In genomic region chr17:16459271-16459670, GRCh38 we compare ENCODE assay signal across 17 cellular contexts. TPM values are rescaled to one million over a fixed set of nuclear protein-coding genes. Genes with fewer than 3 reads are reported as not detected.
DNase-seq lines count a peak whose midpoint lies in the region; ATAC-seq and TF ChIP-seq lines count a peak whose summit lies in the region.
"Had no signal": no experiment of that assay in that cellular context is flagged by ENCODE, and none has a peak within 500 bp of the region (broad histone marks: within the 10 kb centered on the region; RNA-seq: fewer than 3 reads in every experiment).

No MANE protein-coding gene starts in this region.

- no peaks in the 10 kb centered on the region for H3K79me2 ChIP-seq in PC-9 (ENCODE audit: low read depth)

- H4K20me1 ChIP-seq in PC-9 (ENCODE audit: insufficient read depth) = no peaks in the 10 kb centered on the region

- POLR2A ChIA-PET in PC-9 (lab: Charles Lee; ENCODE audit: unreplicated experiment) = no interaction called here

- H3F3A ChIP-seq in PC-9 (ENCODE audit: insufficient read depth, low read depth) = no peaks in the 10 kb centered on the region

- H3K9me3 ChIP-seq in PC-9 (ENCODE audit: insufficient read depth, low read depth) (no peaks in the 10 kb centered on the region), endodermal cell (ENCODE audit: control insufficient read depth, low read length) (no peaks in the 10 kb centered on the region)
- H3K9me3 ChIP-seq: HAP-1 had no signal

- H3K36me3 ChIP-seq in PC-9 (ENCODE audit: low read depth) = no peaks in the 10 kb centered on the region
- no peaks in the 10 kb centered on the region for H3K36me3 ChIP-seq in endodermal cell (ENCODE audit: control insufficient read depth, insufficient read depth, low read length)
- no peaks in the 10 kb centered on the region for H3K36me3 ChIP-seq in brain microvascular endothelial cell (replicated peaks)
- peaks cover 3% of the 10 kb centered on the region for H3K36me3 ChIP-seq in H7 (replicated peaks; ENCODE audit: control insufficient read depth, insufficient read depth, low read length)

- H3K27me3 Mint-ChIP-seq in activated naive CD4-positive, alpha-beta T cell treated with anti-CD3 and anti-CD28 coated beads for 36 hours (ENCODE audit: low read depth) = no peaks in the 10 kb centered on the region
- H3K27me3 Mint-ChIP-seq in endodermal cell (ENCODE audit: insufficient read depth) (no peaks in the 10 kb centered on the region), type B pancreatic cell (no peaks in the 10 kb centered on the region)
- H3K27me3 Mint-ChIP-seq: CD4-positive, alpha-beta memory T cell had no signal

- H3K36me3 Mint-ChIP-seq in activated naive CD4-positive, alpha-beta T cell treated with anti-CD3 and anti-CD28 coated beads, Interleukin-2, amount 50 U/mL, for 72 hours = no peaks in the 10 kb centered on the region
- H3K36me3 Mint-ChIP-seq in activated naive CD4-positive, alpha-beta T cell treated with anti-CD3 and anti-CD28 coated beads for 36 hours (ENCODE audit: low read depth) = peaks cover 18% of the 10 kb centered on the region
- H3K36me3 Mint-ChIP-seq in endodermal cell (ENCODE audit: low read depth) (peaks cover 1% of the 10 kb centered on the region), type B pancreatic cell (peaks cover 5% of the 10 kb centered on the region)

- no peak for ATAC-seq in activated naive CD4-positive, alpha-beta T cell treated with anti-CD3 and anti-CD28 coated beads, Interleukin-2, amount 50 U/mL, for 72 hours

- CTCF ChIA-PET in activated naive CD4-positive, alpha-beta T cell treated with anti-CD3 and anti-CD28 coated beads for 36 hours (lab: Charles Lee) = interaction anchor here (0.9 kb wide), 1 partner anchor 61 kb away, joined by 3 read pairs; no protein-coding TSS in a partner anchor
- CTCF ChIA-PET in PC-9 (lab: Charles Lee) = interaction anchor here (0.5 to 0.6 kb wide), 2 partner anchors 12 to 1429 kb away, joined by 3 read pairs; no protein-coding TSS in a partner anchor

- no peak overlapping the region for H3K4me3 ChIP-seq in PC-9
- H3K4me3 ChIP-seq in endodermal cell (ENCODE audit: low read length) = no peak overlapping the region
- no peak overlapping the region for H3K4me3 ChIP-seq in brain microvascular endothelial cell (ENCODE audit: low read depth, low read length)
- no peak overlapping the region for H3K4me3 ChIP-seq in H7 (ENCODE audit: insufficient read depth, low read depth, low read length)
- H3K4me3 ChIP-seq: HAP-1 had no signal

- H3K4me1 ChIP-seq in PC-9 (replicated peaks; ENCODE audit: insufficient read depth) (peaks cover 10% of the 10 kb centered on the region), endodermal cell (ENCODE audit: control insufficient read depth, insufficient read depth, low read length) (peaks cover 10% of the 10 kb centered on the region)
- H3K4me1 ChIP-seq: HAP-1 had no signal

- H3K27ac ChIP-seq in PC-9 (0 out of 2 replicates have a peak overlapping the region, but pooled peaks have one; percentile 32), endodermal cell (ENCODE audit: low read depth, low read length) (no peak overlapping the region), brain microvascular endothelial cell (no peak overlapping the region)

- H2AFZ ChIP-seq in PC-9 = no peak overlapping the region

- H3K4me2 ChIP-seq in PC-9 = peak overlapping the region; percentile 34; the same call in 1 of the 2 replicates

- peak overlapping the region; percentile 44 to 45 for H3K27ac Mint-ChIP-seq in activated naive CD4-positive, alpha-beta T cell treated with anti-CD3 and anti-CD28 coated beads, Interleukin-2, amount 50 U/mL, for 72 hours
- H3K27ac Mint-ChIP-seq in activated naive CD4-positive, alpha-beta T cell treated with anti-CD3 and anti-CD28 coated beads for 36 hours = no peak overlapping the region
- H3K27ac Mint-ChIP-seq in endodermal cell (peak overlapping the region; percentile 78), type B pancreatic cell (peak overlapping the region; percentile 56)

- H3K4me1 Mint-ChIP-seq in activated naive CD4-positive, alpha-beta T cell treated with anti-CD3 and anti-CD28 coated beads for 36 hours (ENCODE audit: low read depth) = peaks cover 4% of the 10 kb centered on the region
- peaks cover 16% of the 10 kb centered on the region for H3K4me1 Mint-ChIP-seq in endodermal cell
- no peaks in the 10 kb centered on the region for H3K4me1 Mint-ChIP-seq in type B pancreatic cell (ENCODE audit: unreplicated experiment)

- TF ChIP-seq CTCF in PC-9 (conservative IDR thresholded peaks at IDR 0.05) = no peak
- TF ChIP-seq CTCF in endodermal cell (conservative IDR thresholded peaks at IDR 0.05) = no peak
- TF ChIP-seq CTCF in type B pancreatic cell (conservative IDR thresholded peaks at IDR 0.05) = no peak
- TF ChIP-seq CTCF in brain microvascular endothelial cell (IDR thresholded peaks at IDR 0.05; ENCODE audit: low read depth, low read length, missing control alignments) = no peak

- no peaks in the 10 kb centered on the region for H3K9me2 ChIP-seq in PC-9 (ENCODE audit: insufficient read depth)

- in situ Hi-C loops in brain microvascular endothelial cell (cut with HindIII; ENCODE audit: low pct_ligation_motif_present, low sequenced_read_pairs) = no loop called here

- no peak overlapping the region for H3K4me3 Mint-ChIP-seq in activated naive CD4-positive, alpha-beta T cell treated with anti-CD3 and anti-CD28 coated beads for 36 hours
- H3K4me3 Mint-ChIP-seq in endodermal cell (no peak overlapping the region), type B pancreatic cell (no peak overlapping the region)

- H3K9me3 Mint-ChIP-seq in activated naive CD4-positive, alpha-beta T cell treated with anti-CD3 and anti-CD28 coated beads, Interleukin-2, amount 50 U/mL, for 72 hours = no peaks in the 10 kb centered on the region
- no peaks in the 10 kb centered on the region for H3K9me3 Mint-ChIP-seq in activated naive CD4-positive, alpha-beta T cell treated with anti-CD3 and anti-CD28 coated beads for 36 hours
- no peaks in the 10 kb centered on the region for H3K9me3 Mint-ChIP-seq in endodermal cell
- no peaks in the 10 kb centered on the region for H3K9me3 Mint-ChIP-seq in type B pancreatic cell
- H3K9me3 Mint-ChIP-seq: CD4-positive, alpha-beta memory T cell had no signal

- DNase-seq in activated naive CD4-positive, alpha-beta T cell treated with anti-CD3 and anti-CD28 coated beads, Interleukin-2, amount 50 U/mL, for 72 hours (ENCODE audit: low spot score in 2 of 2) = no peak
- no peak for DNase-seq in activated naive CD4-positive, alpha-beta T cell treated with anti-CD3 and anti-CD28 coated beads for 36 hours
- DNase-seq in PC-9 (no peak), endodermal cell (no peak), type B pancreatic cell (ENCODE audit: extremely low spot score, unreplicated experiment) (no peak), brain microvascular endothelial cell (no peak), H7 (no peak), AML-193 (lab: John Stamatoyannopoulos, UW) (no peak)
- DNase-seq: CD4-positive, alpha-beta memory T cell; IMR-90; Kasumi-1; NCI-H1105 treated with DMSO at 0.1 percent for 48 hours; NCI-H187; NCI-H446; NCI-H748 treated with DMSO at 0.1 percent for 48 hours; SHP77 treated with DMSO at 0.1 percent for 48 hours had no signal

- no TSS peak for BruUV-seq in PC-9 (replicated peaks; lab: Mats Ljungman, UMichigan)

- WGBS in endodermal cell (ENCODE audit: insufficient coverage in 1 of 2, insufficient read length in 1 of 2), 2 experiments = 79 to 82% methylated on average over 8 to 11 of the region's 11 CpGs

- H3K9ac ChIP-seq in endodermal cell (ENCODE audit: extremely low read depth, low read length, poor library complexity, severe bottlenecking) = no peak overlapping the region

- intact Hi-C loops in activated naive CD4-positive, alpha-beta T cell treated with anti-CD3 and anti-CD28 coated beads for 36 hours (cut with micrococcal nuclease) = no loop called here
- intact Hi-C loops in PC-9 (cut with micrococcal nuclease; ENCODE audit: unreplicated experiment) = no loop called here

- H3K27me3 ChIP-seq in PC-9 (ENCODE audit: insufficient read depth, low read depth) (no peaks in the 10 kb centered on the region), endodermal cell (ENCODE audit: control insufficient read depth, insufficient read depth, low read length, poor library complexity, severe bottlenecking) (no peaks in the 10 kb centered on the region), brain microvascular endothelial cell (replicated peaks) (no peaks in the 10 kb centered on the region), H7 (ENCODE audit: control insufficient read depth, insufficient read depth, low read length) (no peaks in the 10 kb centered on the region)

RNA-seq across cellular contexts. Expression of gene LRRC75A, which starts 32.7 kb away (rescaled TPM):
- total RNA-seq in activated naive CD4-positive, alpha-beta T cell treated with anti-CD3 and anti-CD28 coated beads, Interleukin-2, amount 50 U/mL, for 72 hours = 1 to 10 TPM in 1 of 2 donors, under 1 TPM in 1; 0.41 to 1.4 TPM
- under 1 TPM; 0.69 to 0.79 TPM for total RNA-seq in activated naive CD4-positive, alpha-beta T cell treated with anti-CD3 and anti-CD28 coated beads for 36 hours
- total RNA-seq in PC-9 (2021) (14.0 and 15.8 TPM in 2 replicates), endodermal cell (1 to 10 TPM; 3.2 to 5.0 TPM), type B pancreatic cell (ENCODE audit: low replicate concordance) (2.9 and 4.5 TPM in 2 replicates)
- polyA plus RNA-seq in endodermal cell (2013, experiment 1 of 2) = 6.6 TPM
- polyA plus RNA-seq in endodermal cell (2013, experiment 2 of 2) = 5.7 TPM
- total RNA-seq in H7 (2014; rRNA removed; shearing (Covaris generic)) = 3.3 and 5.9 TPM in 2 replicates

RNA-seq across cellular contexts. Expression of gene TRPV2, which starts 43.9 kb away (rescaled TPM):
- 10 to 100 TPM; 29.1 to 42.0 TPM for total RNA-seq in activated naive CD4-positive, alpha-beta T cell treated with anti-CD3 and anti-CD28 coated beads, Interleukin-2, amount 50 U/mL, for 72 hours
- 10 to 100 TPM; 23.7 to 24.8 TPM for total RNA-seq in activated naive CD4-positive, alpha-beta T cell treated with anti-CD3 and anti-CD28 coated beads for 36 hours
- total RNA-seq in PC-9 (2021) (3.1 and 5.3 TPM in 2 replicates), endodermal cell (1 to 10 TPM in 1 of 2 donors, under 1 TPM in 1; 0.51 to 1.1 TPM), type B pancreatic cell (ENCODE audit: low replicate concordance) (0.52 and 1.7 TPM in 2 replicates)
- 1.4 TPM for polyA plus RNA-seq in endodermal cell (2013, experiment 1 of 2)
- 2.1 TPM for polyA plus RNA-seq in endodermal cell (2013, experiment 2 of 2)
- 1.8 and 5.5 TPM in 2 replicates for total RNA-seq in H7 (2014; rRNA removed; shearing (Covaris generic))
